In genomic region chr1:6475381-6476133, GRCh38 we compare ENCODE assay signal across 8 cellular contexts. TPM values are rescaled to one million over a fixed set of nuclear protein-coding genes. Genes with fewer than 3 reads are reported as not detected.
A peak's percentile ranks its signal among the peaks of the same experiment; 100 is the strongest.
DNase-seq lines count a peak whose midpoint lies in the region; ATAC-seq and TF ChIP-seq lines count a peak whose summit lies in the region.

No MANE protein-coding gene starts in this region.

- H3K36me3 Mint-ChIP-seq in nephron (ENCODE audit: low read depth): peaks cover 7% of the 10 kb centered on the region

- peaks cover 0 to 6% of the 10 kb centered on the region in 2 donors for H3K36me3 ChIP-seq in thyroid gland

- no peak overlapping the region for H3K4me3 Mint-ChIP-seq in nephron

- H3K9me3 ChIP-seq in thyroid gland: no peaks in the 10 kb centered on the region

- peak overlapping the region; percentile 42 for H3K27ac ChIP-seq in epithelial cell of prostate
- no peak overlapping the region for H3K27ac ChIP-seq in thyroid gland

- no peak overlapping the region for H3K27ac Mint-ChIP-seq in nephron

- TF ChIP-seq CTCF in AG09309 (IDR thresholded peaks at IDR 0.05; ENCODE audit: control insufficient read depth, insufficient read depth, low read depth, low read length, missing control alignments) (peak; percentile 92), nephron (IDR thresholded peaks at IDR 0.05; ENCODE audit: unreplicated experiment in 3 of 3) (peak; percentile 91 to 94 (median 93)), thyroid gland (IDR thresholded peaks at IDR 0.05) (peak; percentile 56 to 96 (median 82))

- H3K27me3 Mint-ChIP-seq in nephron (ENCODE audit: low read depth): no peaks in the 10 kb centered on the region

- ATAC-seq in GM19023 (IDR thresholded peaks at IDR 0.05; ENCODE audit: unreplicated experiment) (peak; percentile 55), HG02759 (IDR thresholded peaks at IDR 0.05; ENCODE audit: unreplicated experiment) (no peak)

- DNase-seq in AG09309 (ENCODE audit: low read depth) (no peak), NCI-H345 (lab: John Stamatoyannopoulos, UW) (peak; percentile 74), epithelial cell of prostate (ENCODE audit: low read depth, low spot score) (no peak), thyroid gland (peak; percentile 60 to 64)
- peak; percentile 39 for DNase-seq in activated CD8-positive, alpha-beta memory T cell treated with anti-CD3 and anti-CD28 coated beads, Interleukin-2, amount 50 U/mL, for 24 hours (ENCODE audit: extremely low read depth)

- H3K4me1 Mint-ChIP-seq in nephron: peaks cover 8% of the 10 kb centered on the region

- TF ChIP-seq POLR2A in thyroid gland (IDR thresholded peaks at IDR 0.05): no peak

- H3K9me3 Mint-ChIP-seq in nephron: no peaks in the 10 kb centered on the region

- H3K4me3 ChIP-seq in AG09309 (ENCODE audit: control insufficient read depth, low read depth, low read length): no peak overlapping the region
- no peak overlapping the region for H3K4me3 ChIP-seq in thyroid gland (replicated peaks in 1 of 3)

- 27 to 55% methylated on average over 11 to 13 of the region's 33 CpGs for WGBS in thyroid gland, 2 donors

- intact Hi-C loops in thyroid gland (cut with DNase I): no loop called here

- no peaks in the 10 kb centered on the region for H3K4me1 ChIP-seq in thyroid gland

- H3K27me3 ChIP-seq in thyroid gland: no peaks in the 10 kb centered on the region

RNA-seq across cellular contexts. Expression of gene TNFRSF25, which starts 9.6 kb away (rescaled TPM):
- 10 to 100 TPM in 3 of 4 donors, 1 to 10 TPM in 1; 2.2 to 18.9 (median 10.7) TPM for total RNA-seq in thyroid gland

RNA-seq across cellular contexts. Expression of gene PLEKHG5, which starts 15.9 kb away (rescaled TPM):
- 10 to 100 TPM in 1 of 4 donors, 1 to 10 TPM in 3; 5.8 to 12.0 (median 8.4) TPM for total RNA-seq in thyroid gland

RNA-seq across cellular contexts. Expression of gene ESPN, which starts 51.0 kb away (rescaled TPM):
- 1 to 10 TPM in 1 of 4 donors, under 1 TPM in 1, not detected in 2; 0.67 to 5.2 TPM for total RNA-seq in thyroid gland

RNA-seq across cellular contexts. Expression of gene HES2, which starts 55.8 kb away (rescaled TPM):
- not detected for total RNA-seq in thyroid gland

Comparison
In these comparisons a context has a peak if more than half of its experiments do, and no peak if none do; other contexts are left out.
1. DNase-seq: peak in NCI-H345 (single experiment), activated CD8-positive, alpha-beta memory T cell treated with anti-CD3 and anti-CD28 coated beads, Interleukin-2, amount 50 U/mL, for 24 hours (single experiment) and thyroid gland (2 of 2); none in AG09309 (single experiment) and epithelial cell of prostate (single experiment).
2. Peak in every context shown above with its lines, with median percentiles within 50 percentile points of each other: CTCF ChIP-seq.